In the genomic region with DNA sequence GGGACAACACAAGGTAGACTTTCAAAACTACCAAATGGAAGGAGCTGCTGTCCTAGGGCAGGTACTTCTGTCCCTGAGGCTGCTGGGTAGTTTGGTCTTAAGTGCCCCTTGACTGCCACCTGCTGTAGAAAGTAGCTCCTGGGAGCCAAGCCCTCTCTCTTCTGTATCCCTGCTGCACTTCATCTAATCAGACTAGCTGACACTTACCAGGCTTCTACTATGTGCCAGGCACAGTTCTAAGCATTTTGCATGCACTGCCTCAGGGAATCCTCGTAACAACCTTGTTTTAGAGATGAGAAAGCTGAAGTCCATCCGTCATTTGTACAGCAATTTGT, we compare ENCODE assay signal across 8 cellular contexts. TPM values are rescaled to one million over a fixed set of nuclear protein-coding genes. Genes with fewer than 3 reads are reported as not detected.
DNase-seq lines count a peak whose midpoint lies in the region; ATAC-seq and TF ChIP-seq lines count a peak whose summit lies in the region.

No MANE protein-coding gene starts in this region.

- H3K4me3 ChIP-seq in HFF-Myc (replicated peaks; ENCODE audit: low read depth, low read length): no peak overlapping the region
- no peak overlapping the region for H3K4me3 ChIP-seq in mucosa of descending colon
- H3K4me3 ChIP-seq in gastroesophageal sphincter: no peak overlapping the region

- H3K4me1 ChIP-seq in mucosa of descending colon (ENCODE audit: low read depth) (peaks cover 6% of the 10 kb centered on the region), gastroesophageal sphincter (peaks cover 3 to 10% (median 8%) of the 10 kb centered on the region in 3 donors)

- DNase-seq in DMS53 (lab: John Stamatoyannopoulos, UW) (peak; percentile 76), HFF-Myc (ENCODE audit: extremely low read depth, low read depth) (no peak), RKO (ENCODE audit: low spot score) (peak; percentile 39), mucosa of descending colon (peak in 2 of 3 donors; percentile 44 to 74), OCI-M2 (lab: John Stamatoyannopoulos, UW; ENCODE audit: unreplicated experiment) (no peak)

- H3K27me3 ChIP-seq in gastroesophageal sphincter: no peaks in the 10 kb centered on the region

- TF ChIP-seq CTCF in HFF-Myc (IDR thresholded peaks at IDR 0.05; ENCODE audit: low read depth, low read length, missing control alignments) (peak; percentile 54), brain (conservative IDR thresholded peaks at IDR 0.05) (peak; percentile 22 to 43), mucosa of descending colon (IDR thresholded peaks at IDR 0.05) (no peak), gastroesophageal sphincter (IDR thresholded peaks at IDR 0.05) (peak in 1 of 4 experiments; percentile 29)

- WGBS in gastroesophageal sphincter (ENCODE audit: low coverage in 1 of 2), 2 donors: 72% methylated on average over 2 of the region's 2 CpGs; no CpG with 5 or more reads in 1 of the 2 donors

- H3K27me3 Mint-ChIP-seq in brain: no peaks in the 10 kb centered on the region

- no peak overlapping the region for H3K27ac ChIP-seq in gastroesophageal sphincter

- ATAC-seq in mucosa of descending colon (peak; percentile 92), gastroesophageal sphincter (no peak), HG03175 (IDR thresholded peaks at IDR 0.05; ENCODE audit: unreplicated experiment) (no peak)

- H3K4me3 Mint-ChIP-seq in brain: no peak overlapping the region

- H3K9me3 ChIP-seq in mucosa of descending colon (no peaks in the 10 kb centered on the region), gastroesophageal sphincter (no peaks in the 10 kb centered on the region)

- no peaks in the 10 kb centered on the region for H3K9me3 Mint-ChIP-seq in brain

- H3K36me3 ChIP-seq in mucosa of descending colon (ENCODE audit: low read depth): no peaks in the 10 kb centered on the region
- H3K36me3 ChIP-seq in gastroesophageal sphincter: peaks cover 0 to 94% of the 10 kb centered on the region in 2 donors

- peaks cover 13% of the 10 kb centered on the region for H3K4me1 Mint-ChIP-seq in brain

- TF ChIP-seq EP300 in gastroesophageal sphincter (IDR thresholded peaks at IDR 0.05): no peak

- H3K36me3 Mint-ChIP-seq in brain: peaks cover 51% of the 10 kb centered on the region

- intact Hi-C loops in mucosa of descending colon (cut with DNase I, micrococcal nuclease): no loop called here

- no peak overlapping the region for H3K27ac Mint-ChIP-seq in brain

- no peak for TF ChIP-seq POLR2A in gastroesophageal sphincter (IDR thresholded peaks at IDR 0.05)

RNA-seq across cellular contexts. Expression of a gene that starts 15.9 kb away (rescaled TPM):
- polyA plus RNA-seq in brain (ENCODE audit: insufficient read depth, low read depth, low replicate concordance): 132 TPM
- total RNA-seq in mucosa of descending colon: 100 to 1,000 TPM in 1 of 3 donors, 10 to 100 TPM in 2; 63.7 to 140 (median 75.2) TPM
- 100 to 1,000 TPM in 1 of 4 donors, 10 to 100 TPM in 3; 82.7 to 112 (median 96.8) TPM for total RNA-seq in gastroesophageal sphincter

RNA-seq across cellular contexts. Expression of a gene that starts 33.2 kb away (rescaled TPM):
- polyA plus RNA-seq in brain (ENCODE audit: insufficient read depth, low read depth, low replicate concordance): 31.1 TPM
- 10 to 100 TPM; 18.3 to 20.8 (median 19.5) TPM for total RNA-seq in mucosa of descending colon
- 10 to 100 TPM in 3 of 4 donors, 1 to 10 TPM in 1; 8.2 to 17.1 (median 12.9) TPM for total RNA-seq in gastroesophageal sphincter

RNA-seq across cellular contexts. Expression of a gene that starts 38.8 kb away (rescaled TPM):
- 10.6 TPM for polyA plus RNA-seq in brain (ENCODE audit: insufficient read depth, low read depth, low replicate concordance)
- total RNA-seq in mucosa of descending colon (10 to 100 TPM in 1 of 3 donors, 1 to 10 TPM in 2; 1.8 to 14.3 (median 2.2) TPM), gastroesophageal sphincter (10 to 100 TPM; 11.1 to 30.5 (median 23.7) TPM)

Comparison
In these comparisons a context has a peak if more than half of its experiments do, and no peak if none do; other contexts are left out.
1. DNase-seq: peak in DMS53 (single experiment), RKO (single experiment) and mucosa of descending colon (2 of 3); none in HFF-Myc (single experiment) and OCI-M2 (single experiment).